24 cellular contexts compared by ENCODE assay signal in the genomic region with DNA sequence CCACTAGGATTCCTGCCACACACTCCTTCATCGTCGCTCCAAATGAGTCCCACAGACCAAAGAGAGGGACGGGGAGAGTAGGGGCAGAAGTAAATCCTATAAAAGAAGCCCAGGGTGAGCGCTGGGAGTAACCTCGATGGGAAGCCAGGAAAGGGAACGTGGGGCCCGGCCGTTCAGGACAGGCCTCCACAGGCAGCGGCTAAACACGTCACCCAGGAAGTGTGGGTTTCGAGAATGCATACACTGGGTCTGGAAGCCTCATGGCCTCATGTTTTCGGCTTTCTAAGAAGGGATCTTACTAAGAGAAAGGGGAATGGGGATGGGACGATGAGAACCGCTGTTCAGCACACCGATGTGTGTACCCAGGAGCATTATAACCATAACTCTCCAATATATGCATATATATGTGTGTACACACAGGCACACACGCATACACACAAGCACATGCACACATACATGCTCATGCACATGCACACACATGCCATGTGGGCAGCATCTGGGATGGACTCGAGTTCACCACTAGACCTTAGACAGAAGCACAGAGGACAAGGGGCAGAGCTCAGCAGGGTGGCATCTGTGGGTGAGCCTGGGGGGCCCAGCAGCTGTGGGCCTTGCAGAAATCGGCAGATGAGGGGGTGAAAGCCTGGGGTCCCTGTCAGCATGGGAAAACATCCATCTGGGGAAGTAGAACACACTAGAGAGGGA. TPM values are rescaled to one million over a fixed set of nuclear protein-coding genes. Genes with fewer than 3 reads are reported as not detected.
DNase-seq lines count a peak whose midpoint lies in the region; ATAC-seq and TF ChIP-seq lines count a peak whose summit lies in the region.
"Had no signal": no experiment of that assay in that cellular context is flagged by ENCODE, and none has a peak within 500 bp of the region (broad histone marks: within the 10 kb centered on the region; RNA-seq: fewer than 3 reads in every experiment).

No MANE protein-coding gene starts in this region.

- peak overlapping the region; percentile 38; the same call in 1 of the 2 replicates for H2AFZ ChIP-seq in GM23338
- no peak overlapping the region for H2AFZ ChIP-seq in neural progenitor cell (replicated peaks)

- no peaks in the 10 kb centered on the region for H3K9me3 ChIP-seq in neural progenitor cell (ENCODE audit: low read depth)
- H3K9me3 ChIP-seq: BLaER1, SJCRH30 had no signal

- no peak overlapping the region for H3K9ac ChIP-seq in neural progenitor cell
- H3K9ac ChIP-seq: BLaER1 had no signal

- no peak for ATAC-seq in activated naive CD4-positive, alpha-beta T cell treated with anti-CD3 and anti-CD28 coated beads, Interleukin-2, amount 50 U/mL, for 72 hours
- no peak for ATAC-seq in GM23338
- ATAC-seq: SK-N-SH treated with all-trans-retinoic acid at 6 μM for 48 hours had no signal

- H3K27ac Mint-ChIP-seq in activated naive CD4-positive, alpha-beta T cell treated with anti-CD3 and anti-CD28 coated beads, Interleukin-2, amount 10 ng/mL, durations not matched to agents 7 days and 5 days = peak overlapping the region; percentile 59
- no peak overlapping the region for H3K27ac Mint-ChIP-seq in activated naive CD4-positive, alpha-beta T cell treated with anti-CD3 and anti-CD28 coated beads, Interleukin-2, amount 50 U/mL, for 72 hours
- H3K27ac Mint-ChIP-seq in GM23338 = no peak overlapping the region
- H3K27ac Mint-ChIP-seq in chondrocyte (ENCODE audit: unreplicated experiment) = no peak overlapping the region
- H3K27ac Mint-ChIP-seq in neural progenitor cell = peak overlapping the region; percentile 78

- no peaks in the 10 kb centered on the region for H3F3A ChIP-seq in GM23338 (replicated peaks; ENCODE audit: low read depth)
- no peaks in the 10 kb centered on the region for H3F3A ChIP-seq in neural progenitor cell (ENCODE audit: low read depth)

- H3K4me1 Mint-ChIP-seq in activated naive CD4-positive, alpha-beta T cell treated with anti-CD3 and anti-CD28 coated beads, Interleukin-2, amount 10 ng/mL, durations not matched to agents 7 days and 5 days = no peaks in the 10 kb centered on the region
- H3K4me1 Mint-ChIP-seq in GM23338 = no peaks in the 10 kb centered on the region; the same call in 2 of the 3 replicates
- no peaks in the 10 kb centered on the region for H3K4me1 Mint-ChIP-seq in chondrocyte (ENCODE audit: low read depth)
- peaks cover 17% of the 10 kb centered on the region for H3K4me1 Mint-ChIP-seq in neural progenitor cell
- H3K4me1 Mint-ChIP-seq: CD4-positive, CD25-positive, alpha-beta regulatory T cell had no signal

- H4K20me1 ChIP-seq in GM23338 (replicated peaks; ENCODE audit: insufficient read depth) (no peaks in the 10 kb centered on the region), neural progenitor cell (ENCODE audit: low read depth) (no peaks in the 10 kb centered on the region)
- H4K20me1 ChIP-seq: BLaER1 had no signal

- TF ChIP-seq CTCF in GM23338 (conservative IDR thresholded peaks at IDR 0.05; ENCODE audit: low read depth in 2 of 2) (no peak), chondrocyte (IDR thresholded peaks at IDR 0.05) (no peak), neural progenitor cell (IDR thresholded peaks at IDR 0.05) (no peak)

- DNase-seq in activated naive CD4-positive, alpha-beta T cell treated with anti-CD3 and anti-CD28 coated beads, Interleukin-2, amount 10 ng/mL, durations not matched to agents 7 days and 5 days = no peak
- no peak for DNase-seq in activated naive CD4-positive, alpha-beta T cell treated with anti-CD3 and anti-CD28 coated beads, Interleukin-2, amount 50 U/mL, for 72 hours (ENCODE audit: low spot score in 2 of 2)
- no peak for DNase-seq in GM23338 (ENCODE audit: low spot score)
- DNase-seq in chondrocyte (ENCODE audit: low spot score) = peak; percentile 51
- no peak for DNase-seq in neural progenitor cell (ENCODE audit: low spot score)
- DNase-seq in activated CD8-positive, alpha-beta memory T cell treated with anti-CD3 and anti-CD28 coated beads, Interleukin-2, amount 50 U/mL, for 4 hours = no peak
- DNase-seq in NCI-H1105 (lab: John Stamatoyannopoulos, UW) = no peak
- no peak for DNase-seq in activated effector memory CD4-positive, alpha-beta T cell treated with anti-CD3 and anti-CD28 coated beads, Interleukin-2, amount 50 U/mL, for 16 hours
- DNase-seq: 8988T; ACHN; CD4-positive, CD25-positive, alpha-beta regulatory T cell; GOT3; KG1; MM.1S; NCI-H1417; NCI-H1694 treated with DMSO at 0.1 percent for 48 hours; NCI-H2081 treated with DMSO at 0.1 percent for 48 hours; NCI-H446; NCI-H524 treated with DMSO at 0.1 percent for 48 hours; NCI-H774; SJCRH30 had no signal

- H3K27me3 Mint-ChIP-seq in activated naive CD4-positive, alpha-beta T cell treated with anti-CD3 and anti-CD28 coated beads, Interleukin-2, amount 10 ng/mL, durations not matched to agents 7 days and 5 days = peaks cover 22% of the 10 kb centered on the region
- peaks cover 5% of the 10 kb centered on the region for H3K27me3 Mint-ChIP-seq in GM23338 (ENCODE audit: insufficient read depth, low read depth, poor library complexity)
- peaks cover 20% of the 10 kb centered on the region for H3K27me3 Mint-ChIP-seq in chondrocyte (ENCODE audit: low read depth)
- peaks cover 9% of the 10 kb centered on the region for H3K27me3 Mint-ChIP-seq in neural progenitor cell (ENCODE audit: insufficient read depth, low read depth)

- CTCF ChIA-PET in activated naive CD4-positive, alpha-beta T cell treated with anti-CD3 and anti-CD28 coated beads, Interleukin-2, amount 10 ng/mL, durations not matched to agents 7 days and 5 days (lab: Charles Lee) = no interaction called here

- H3K36me3 ChIP-seq in GM23338 (ENCODE audit: insufficient read depth) (no peaks in the 10 kb centered on the region), neural progenitor cell (no peaks in the 10 kb centered on the region)
- H3K36me3 ChIP-seq: BLaER1, SJCRH30 had no signal

- H3K4me1 ChIP-seq in GM23338 (ENCODE audit: insufficient read depth) = no peaks in the 10 kb centered on the region
- H3K4me1 ChIP-seq in neural progenitor cell = no peaks in the 10 kb centered on the region
- H3K4me1 ChIP-seq: BLaER1, SJCRH30 had no signal

- no peaks in the 10 kb centered on the region for H3K9me3 Mint-ChIP-seq in activated naive CD4-positive, alpha-beta T cell treated with anti-CD3 and anti-CD28 coated beads, Interleukin-2, amount 10 ng/mL, durations not matched to agents 7 days and 5 days
- no peaks in the 10 kb centered on the region for H3K9me3 Mint-ChIP-seq in activated naive CD4-positive, alpha-beta T cell treated with anti-CD3 and anti-CD28 coated beads, Interleukin-2, amount 50 U/mL, for 72 hours
- H3K9me3 Mint-ChIP-seq in GM23338 (no peaks in the 10 kb centered on the region), chondrocyte (ENCODE audit: low read depth) (no peaks in the 10 kb centered on the region), neural progenitor cell (no peaks in the 10 kb centered on the region)
- H3K9me3 Mint-ChIP-seq: CD4-positive, CD25-positive, alpha-beta regulatory T cell had no signal

- H3K4me3 ChIP-seq in GM23338 = no peak overlapping the region
- H3K4me3 ChIP-seq in neural progenitor cell = no peak overlapping the region
- H3K4me3 ChIP-seq: BLaER1, SJCRH30 had no signal

- H3K79me2 ChIP-seq in GM23338 (replicated peaks; ENCODE audit: insufficient read depth) = no peaks in the 10 kb centered on the region
- no peaks in the 10 kb centered on the region for H3K79me2 ChIP-seq in neural progenitor cell (ENCODE audit: low read depth)

- no peaks in the 10 kb centered on the region for H3K36me3 Mint-ChIP-seq in activated naive CD4-positive, alpha-beta T cell treated with anti-CD3 and anti-CD28 coated beads, Interleukin-2, amount 10 ng/mL, durations not matched to agents 7 days and 5 days
- no peaks in the 10 kb centered on the region for H3K36me3 Mint-ChIP-seq in activated naive CD4-positive, alpha-beta T cell treated with anti-CD3 and anti-CD28 coated beads, Interleukin-2, amount 50 U/mL, for 72 hours
- no peaks in the 10 kb centered on the region for H3K36me3 Mint-ChIP-seq in GM23338 (ENCODE audit: low read depth)
- H3K36me3 Mint-ChIP-seq in chondrocyte (ENCODE audit: low read depth) = no peaks in the 10 kb centered on the region
- H3K36me3 Mint-ChIP-seq in neural progenitor cell = no peaks in the 10 kb centered on the region
- H3K36me3 Mint-ChIP-seq: CD4-positive, CD25-positive, alpha-beta regulatory T cell had no signal

- no peak overlapping the region for H3K4me2 ChIP-seq in GM23338
- no peak overlapping the region for H3K4me2 ChIP-seq in neural progenitor cell
- H3K4me2 ChIP-seq: BLaER1 had no signal

- H3K27me3 ChIP-seq in GM23338 (ENCODE audit: insufficient read depth) (no peaks in the 10 kb centered on the region), neural progenitor cell (no peaks in the 10 kb centered on the region)
- H3K27me3 ChIP-seq: BLaER1 had no signal

- H3K9me2 ChIP-seq in GM23338 (ENCODE audit: insufficient read depth) = no peaks in the 10 kb centered on the region

- H3K27ac ChIP-seq in GM23338 (ENCODE audit: low read depth) (no peak overlapping the region), neural progenitor cell (no peak overlapping the region)
- H3K27ac ChIP-seq: BLaER1, SJCRH30 had no signal

- H3K4me3 Mint-ChIP-seq in activated naive CD4-positive, alpha-beta T cell treated with anti-CD3 and anti-CD28 coated beads, Interleukin-2, amount 10 ng/mL, durations not matched to agents 7 days and 5 days = no peak overlapping the region
- no peak overlapping the region for H3K4me3 Mint-ChIP-seq in GM23338
- no peak overlapping the region for H3K4me3 Mint-ChIP-seq in chondrocyte (ENCODE audit: unreplicated experiment)
- no peak overlapping the region for H3K4me3 Mint-ChIP-seq in neural progenitor cell
- H3K4me3 Mint-ChIP-seq: CD4-positive, CD25-positive, alpha-beta regulatory T cell had no signal

TF ChIP-seq in GM23338, 12 proteins besides CTCF, POLR2A, EP300 and RAD21:
- TF ChIP-seq NANOG (IDR thresholded peaks at IDR 0.05; ENCODE audit: borderline replicate concordance) (no peak), EZH2 (IDR thresholded peaks at IDR 0.05; ENCODE audit: low read depth, unreplicated experiment) (no peak)
- TF ChIP-seq, protein P1, sequence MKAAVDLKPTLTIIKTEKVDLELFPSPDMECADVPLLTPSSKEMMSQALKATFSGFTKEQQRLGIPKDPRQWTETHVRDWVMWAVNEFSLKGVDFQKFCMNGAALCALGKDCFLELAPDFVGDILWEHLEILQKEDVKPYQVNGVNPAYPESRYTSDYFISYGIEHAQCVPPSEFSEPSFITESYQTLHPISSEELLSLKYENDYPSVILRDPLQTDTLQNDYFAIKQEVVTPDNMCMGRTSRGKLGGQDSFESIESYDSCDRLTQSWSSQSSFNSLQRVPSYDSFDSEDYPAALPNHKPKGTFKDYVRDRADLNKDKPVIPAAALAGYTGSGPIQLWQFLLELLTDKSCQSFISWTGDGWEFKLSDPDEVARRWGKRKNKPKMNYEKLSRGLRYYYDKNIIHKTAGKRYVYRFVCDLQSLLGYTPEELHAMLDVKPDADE (IDR thresholded peaks at IDR 0.05) = no peak

RNA-seq across cellular contexts. Expression of a gene that starts 14.8 kb away (rescaled TPM):
- not detected for total RNA-seq in activated naive CD4-positive, alpha-beta T cell treated with anti-CD3 and anti-CD28 coated beads, Interleukin-2, amount 50 U/mL, for 72 hours
- 0.31 TPM in 1 of 2 replicates, not detected in the other for total RNA-seq in GM23338 (2014; rRNA removed; shearing (Covaris generic))
- not detected in 2 replicates for polyA plus RNA-seq in GM23338 (2016; fragmentation: Nextera tagmentation; extraction: Ambion mirVana)
- not detected in 3 replicates for total RNA-seq in chondrocyte
- not detected in 2 replicates for total RNA-seq in neural progenitor cell (ENCODE audit: low replicate concordance)
- total RNA-seq: CD4-positive, CD25-positive, alpha-beta regulatory T cell; G401; SJCRH30 had no signal
- polyA plus RNA-seq: CD4-positive, CD25-positive, alpha-beta regulatory T cell had no signal

Comparison
In these comparisons a context has a peak if more than half of its experiments do, and no peak if none do; other contexts are left out.
1. H3K27ac Mint-ChIP-seq: peak in activated naive CD4-positive, alpha-beta T cell treated with anti-CD3 and anti-CD28 coated beads, Interleukin-2, amount 10 ng/mL, durations not matched to agents 7 days and 5 days (single experiment) and neural progenitor cell (single experiment); none in activated naive CD4-positive, alpha-beta T cell treated with anti-CD3 and anti-CD28 coated beads, Interleukin-2, amount 50 U/mL, for 72 hours (0 of 2), GM23338 (single experiment) and chondrocyte (single experiment).